In genomic region chr22:18961632-18962307, GRCh38 we compare ENCODE assay signal across 2 cellular contexts. TPM values are rescaled to one million over a fixed set of nuclear protein-coding genes. Genes with fewer than 3 reads are reported as not detected.
"Had no signal": no experiment of that assay in that cellular context is flagged by ENCODE, and none has a peak within 500 bp of the region (broad histone marks: within the 10 kb centered on the region; RNA-seq: fewer than 3 reads in every experiment).

No MANE protein-coding gene starts in this region.

RNA-seq across cellular contexts. Expression of gene PRODH, which starts 25.7 kb away (rescaled TPM):
- total RNA-seq: activated B cell treated with CpG ODN at 0.5 μM for 24 hours, M059J had no signal
